ENCODE assay signal across 1 cellular context in the genomic region with DNA sequence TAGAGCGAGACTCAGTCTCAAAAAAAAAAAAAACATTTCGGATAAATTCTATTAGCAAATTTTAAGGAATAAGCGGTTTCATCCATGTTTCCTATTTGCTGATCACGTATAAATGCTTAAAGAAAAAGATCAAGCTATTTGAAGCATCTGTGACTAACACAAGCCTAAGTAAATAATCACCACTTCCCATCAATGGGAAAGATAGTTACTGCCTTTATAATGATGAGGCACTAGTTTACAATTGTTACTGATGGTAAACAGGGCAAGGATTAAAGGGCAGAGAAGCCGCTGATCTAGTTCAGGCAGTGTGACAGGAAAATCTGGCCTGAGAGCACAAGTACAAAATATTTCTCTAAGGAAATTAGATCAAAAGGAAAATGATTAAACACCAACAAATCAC.
TF ChIP-seq lines count a peak whose summit lies in the region.

No MANE protein-coding gene starts in this region.

TF ChIP-seq in HepG2, 621 proteins besides CTCF, POLR2A, EP300 and RAD21 (continues in another document):
- TF ChIP-seq ETV5 (CRISPR knock-in tag; IDR thresholded peaks at IDR 0.05; ENCODE audit: borderline replicate concordance) (peak; percentile 21; the same call in 1 of the 2 replicates), ZNF12 (CRISPR knock-in tag; IDR thresholded peaks at IDR 0.05) (0 out of 2 replicates have a peak, but pooled peaks have one; percentile 42), NFATC3 (CRISPR knock-in tag; IDR thresholded peaks at IDR 0.05) (no peak), MEIS2 (CRISPR knock-in tag; IDR thresholded peaks at IDR 0.05) (no peak), ZNF20 (CRISPR knock-in tag; IDR thresholded peaks at IDR 0.05) (no peak), PITX1 (CRISPR knock-in tag; IDR thresholded peaks at IDR 0.05) (peak; percentile 38; the same call in 1 of the 2 replicates), TCF7 (IDR thresholded peaks at IDR 0.05; ENCODE audit: low read depth) (peak; percentile 77), PPARG (CRISPR knock-in tag; conservative IDR thresholded peaks at IDR 0.05) (peak; percentile 42; the same call in 1 of the 2 replicates), MEIS1 (CRISPR knock-in tag; IDR thresholded peaks at IDR 0.05; ENCODE audit: borderline replicate concordance) (no peak), NCOA2 (CRISPR knock-in tag; IDR thresholded peaks at IDR 0.05) (peak; percentile 47; the same call in 1 of the 2 replicates), MED8 (CRISPR knock-in tag; IDR thresholded peaks at IDR 0.05; ENCODE audit: insufficient replicate concordance) (no peak), ERF (CRISPR knock-in tag; IDR thresholded peaks at IDR 0.05) (no peak), YEATS2 (CRISPR knock-in tag; IDR thresholded peaks at IDR 0.05; ENCODE audit: borderline replicate concordance) (peak; percentile 24; the same call in 1 of the 2 replicates), ASH2L (IDR thresholded peaks at IDR 0.05; ENCODE audit: insufficient read length, low read depth, low read length) (peak; percentile 10), BCL6 (CRISPR knock-in tag; IDR thresholded peaks at IDR 0.05) (peak; percentile 32; the same call in 1 of the 2 replicates), NR2F1 (CRISPR knock-in tag; IDR thresholded peaks at IDR 0.05) (peak in 1 of 2 experiments; percentile 12; a peak in 1 of 4 replicates), MXI1 (IDR thresholded peaks at IDR 0.05; ENCODE audit: borderline replicate concordance, low read depth, low read length) (peak; percentile 24; the same call in 1 of the 3 replicates), ZNF780A (CRISPR knock-in tag; IDR thresholded peaks at IDR 0.05) (0 out of 2 replicates have a peak, but pooled peaks have one; percentile 31), SAP130 (CRISPR knock-in tag; IDR thresholded peaks at IDR 0.05; ENCODE audit: low read depth) (peak; percentile 74), FOSL2 (CRISPR knock-in tag; IDR thresholded peaks at IDR 0.05) (peak; percentile 67), KLF16 (CRISPR knock-in tag; IDR thresholded peaks at IDR 0.05) (0 out of 4 replicates have a peak, but pooled peaks of 1 of the 2 experiments have one; percentile 45), CEBPG (CRISPR knock-in tag; IDR thresholded peaks at IDR 0.05) (0 out of 2 replicates have a peak, but pooled peaks have one; percentile 18), AHR (CRISPR knock-in tag; IDR thresholded peaks at IDR 0.05) (no peak), SOX5 (CRISPR knock-in tag; IDR thresholded peaks at IDR 0.05; ENCODE audit: borderline replicate concordance) (peak; percentile 86), DPF2 (CRISPR knock-in tag; IDR thresholded peaks at IDR 0.05; ENCODE audit: borderline replicate concordance, low read depth) (peak; percentile 67; the same call in 1 of the 2 replicates), MAFF (IDR thresholded peaks at IDR 0.05; ENCODE audit: low read depth, low read length) (peak; percentile 76), CREB1 (IDR thresholded peaks at IDR 0.05) (no peak), CREB1 (CRISPR knock-in tag; IDR thresholded peaks at IDR 0.05) (peak; percentile 53; the same call in 1 of the 2 replicates), IRF2 (CRISPR knock-in tag; IDR thresholded peaks at IDR 0.05) (no peak), ONECUT2 (CRISPR knock-in tag; IDR thresholded peaks at IDR 0.05) (no peak), FOXK1 (CRISPR knock-in tag; IDR thresholded peaks at IDR 0.05; ENCODE audit: borderline replicate concordance, low read depth) (peak; percentile 41; the same call in 1 of the 2 replicates), RCOR2 (CRISPR knock-in tag; IDR thresholded peaks at IDR 0.05) (0 out of 2 replicates have a peak, but pooled peaks have one; percentile 46), ELF3 (CRISPR knock-in tag; IDR thresholded peaks at IDR 0.05) (peak; percentile 55; the same call in 1 of the 2 replicates), FOXA3 (CRISPR knock-in tag; IDR thresholded peaks at IDR 0.05) (peak; percentile 96), DR1 (CRISPR knock-in tag; IDR thresholded peaks at IDR 0.05) (no peak)
- TF ChIP-seq, protein P1, sequence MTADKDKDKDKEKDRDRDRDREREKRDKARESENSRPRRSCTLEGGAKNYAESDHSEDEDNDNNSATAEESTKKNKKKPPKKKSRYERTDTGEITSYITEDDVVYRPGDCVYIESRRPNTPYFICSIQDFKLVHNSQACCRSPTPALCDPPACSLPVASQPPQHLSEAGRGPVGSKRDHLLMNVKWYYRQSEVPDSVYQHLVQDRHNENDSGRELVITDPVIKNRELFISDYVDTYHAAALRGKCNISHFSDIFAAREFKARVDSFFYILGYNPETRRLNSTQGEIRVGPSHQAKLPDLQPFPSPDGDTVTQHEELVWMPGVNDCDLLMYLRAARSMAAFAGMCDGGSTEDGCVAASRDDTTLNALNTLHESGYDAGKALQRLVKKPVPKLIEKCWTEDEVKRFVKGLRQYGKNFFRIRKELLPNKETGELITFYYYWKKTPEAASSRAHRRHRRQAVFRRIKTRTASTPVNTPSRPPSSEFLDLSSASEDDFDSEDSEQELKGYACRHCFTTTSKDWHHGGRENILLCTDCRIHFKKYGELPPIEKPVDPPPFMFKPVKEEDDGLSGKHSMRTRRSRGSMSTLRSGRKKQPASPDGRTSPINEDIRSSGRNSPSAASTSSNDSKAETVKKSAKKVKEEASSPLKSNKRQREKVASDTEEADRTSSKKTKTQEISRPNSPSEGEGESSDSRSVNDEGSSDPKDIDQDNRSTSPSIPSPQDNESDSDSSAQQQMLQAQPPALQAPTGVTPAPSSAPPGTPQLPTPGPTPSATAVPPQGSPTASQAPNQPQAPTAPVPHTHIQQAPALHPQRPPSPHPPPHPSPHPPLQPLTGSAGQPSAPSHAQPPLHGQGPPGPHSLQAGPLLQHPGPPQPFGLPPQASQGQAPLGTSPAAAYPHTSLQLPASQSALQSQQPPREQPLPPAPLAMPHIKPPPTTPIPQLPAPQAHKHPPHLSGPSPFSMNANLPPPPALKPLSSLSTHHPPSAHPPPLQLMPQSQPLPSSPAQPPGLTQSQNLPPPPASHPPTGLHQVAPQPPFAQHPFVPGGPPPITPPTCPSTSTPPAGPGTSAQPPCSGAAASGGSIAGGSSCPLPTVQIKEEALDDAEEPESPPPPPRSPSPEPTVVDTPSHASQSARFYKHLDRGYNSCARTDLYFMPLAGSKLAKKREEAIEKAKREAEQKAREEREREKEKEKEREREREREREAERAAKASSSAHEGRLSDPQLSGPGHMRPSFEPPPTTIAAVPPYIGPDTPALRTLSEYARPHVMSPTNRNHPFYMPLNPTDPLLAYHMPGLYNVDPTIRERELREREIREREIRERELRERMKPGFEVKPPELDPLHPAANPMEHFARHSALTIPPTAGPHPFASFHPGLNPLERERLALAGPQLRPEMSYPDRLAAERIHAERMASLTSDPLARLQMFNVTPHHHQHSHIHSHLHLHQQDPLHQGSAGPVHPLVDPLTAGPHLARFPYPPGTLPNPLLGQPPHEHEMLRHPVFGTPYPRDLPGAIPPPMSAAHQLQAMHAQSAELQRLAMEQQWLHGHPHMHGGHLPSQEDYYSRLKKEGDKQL (CRISPR knock-in tag; IDR thresholded peaks at IDR 0.05; ENCODE audit: low read depth), result peak; percentile 62; the same call in 1 of the 2 replicates
- TF ChIP-seq, protein P2, sequence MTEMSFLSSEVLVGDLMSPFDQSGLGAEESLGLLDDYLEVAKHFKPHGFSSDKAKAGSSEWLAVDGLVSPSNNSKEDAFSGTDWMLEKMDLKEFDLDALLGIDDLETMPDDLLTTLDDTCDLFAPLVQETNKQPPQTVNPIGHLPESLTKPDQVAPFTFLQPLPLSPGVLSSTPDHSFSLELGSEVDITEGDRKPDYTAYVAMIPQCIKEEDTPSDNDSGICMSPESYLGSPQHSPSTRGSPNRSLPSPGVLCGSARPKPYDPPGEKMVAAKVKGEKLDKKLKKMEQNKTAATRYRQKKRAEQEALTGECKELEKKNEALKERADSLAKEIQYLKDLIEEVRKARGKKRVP (CRISPR knock-in tag; IDR thresholded peaks at IDR 0.05), result peak in 1 of 2 experiments; percentile 59; a peak in 1 of 4 replicates
- TF ChIP-seq, protein P3, sequence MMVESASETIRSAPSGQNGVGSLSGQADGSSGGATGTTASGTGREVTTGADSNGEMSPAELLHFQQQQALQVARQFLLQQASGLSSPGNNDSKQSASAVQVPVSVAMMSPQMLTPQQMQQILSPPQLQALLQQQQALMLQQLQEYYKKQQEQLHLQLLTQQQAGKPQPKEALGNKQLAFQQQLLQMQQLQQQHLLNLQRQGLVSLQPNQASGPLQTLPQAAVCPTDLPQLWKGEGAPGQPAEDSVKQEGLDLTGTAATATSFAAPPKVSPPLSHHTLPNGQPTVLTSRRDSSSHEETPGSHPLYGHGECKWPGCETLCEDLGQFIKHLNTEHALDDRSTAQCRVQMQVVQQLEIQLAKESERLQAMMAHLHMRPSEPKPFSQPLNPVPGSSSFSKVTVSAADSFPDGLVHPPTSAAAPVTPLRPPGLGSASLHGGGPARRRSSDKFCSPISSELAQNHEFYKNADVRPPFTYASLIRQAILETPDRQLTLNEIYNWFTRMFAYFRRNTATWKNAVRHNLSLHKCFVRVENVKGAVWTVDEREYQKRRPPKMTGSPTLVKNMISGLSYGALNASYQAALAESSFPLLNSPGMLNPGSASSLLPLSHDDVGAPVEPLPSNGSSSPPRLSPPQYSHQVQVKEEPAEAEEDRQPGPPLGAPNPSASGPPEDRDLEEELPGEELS (CRISPR knock-in tag; IDR thresholded peaks at IDR 0.05), result peak; percentile 97
- TF ChIP-seq, protein P4, sequence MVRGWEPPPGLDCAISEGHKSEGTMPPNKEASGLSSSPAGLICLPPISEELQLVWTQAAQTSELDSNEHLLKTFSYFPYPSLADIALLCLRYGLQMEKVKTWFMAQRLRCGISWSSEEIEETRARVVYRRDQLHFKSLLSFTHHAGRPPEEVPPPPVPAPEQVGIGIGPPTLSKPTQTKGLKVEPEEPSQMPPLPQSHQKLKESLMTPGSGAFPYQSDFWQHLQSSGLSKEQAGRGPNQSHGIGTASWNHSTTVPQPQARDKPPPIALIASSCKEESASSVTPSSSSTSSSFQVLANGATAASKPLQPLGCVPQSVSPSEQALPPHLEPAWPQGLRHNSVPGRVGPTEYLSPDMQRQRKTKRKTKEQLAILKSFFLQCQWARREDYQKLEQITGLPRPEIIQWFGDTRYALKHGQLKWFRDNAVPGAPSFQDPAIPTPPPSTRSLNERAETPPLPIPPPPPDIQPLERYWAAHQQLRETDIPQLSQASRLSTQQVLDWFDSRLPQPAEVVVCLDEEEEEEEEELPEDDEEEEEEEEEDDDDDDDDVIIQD (CRISPR knock-in tag; IDR thresholded peaks at IDR 0.05; ENCODE audit: low read depth), result peak; percentile 42; the same call in 1 of the 2 replicates
- TF ChIP-seq, protein P5, sequence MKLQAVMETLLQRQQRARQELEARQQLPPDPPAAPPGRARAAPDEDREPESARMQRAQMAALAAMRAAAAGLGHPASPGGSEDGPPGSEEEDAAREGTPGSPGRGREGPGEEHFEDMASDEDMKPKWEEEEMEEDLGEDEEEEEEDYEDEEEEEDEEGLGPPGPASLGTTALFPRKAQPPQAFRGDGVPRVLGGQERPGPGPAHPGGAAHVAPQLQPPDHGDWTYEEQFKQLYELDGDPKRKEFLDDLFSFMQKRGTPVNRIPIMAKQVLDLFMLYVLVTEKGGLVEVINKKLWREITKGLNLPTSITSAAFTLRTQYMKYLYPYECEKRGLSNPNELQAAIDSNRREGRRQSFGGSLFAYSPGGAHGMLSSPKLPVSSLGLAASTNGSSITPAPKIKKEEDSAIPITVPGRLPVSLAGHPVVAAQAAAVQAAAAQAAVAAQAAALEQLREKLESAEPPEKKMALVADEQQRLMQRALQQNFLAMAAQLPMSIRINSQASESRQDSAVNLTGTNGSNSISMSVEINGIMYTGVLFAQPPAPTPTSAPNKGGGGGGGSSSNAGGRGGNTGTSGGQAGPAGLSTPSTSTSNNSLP (IDR thresholded peaks at IDR 0.05; ENCODE audit: low read depth, low read length), result peak; percentile 94
- TF ChIP-seq, protein P6, sequence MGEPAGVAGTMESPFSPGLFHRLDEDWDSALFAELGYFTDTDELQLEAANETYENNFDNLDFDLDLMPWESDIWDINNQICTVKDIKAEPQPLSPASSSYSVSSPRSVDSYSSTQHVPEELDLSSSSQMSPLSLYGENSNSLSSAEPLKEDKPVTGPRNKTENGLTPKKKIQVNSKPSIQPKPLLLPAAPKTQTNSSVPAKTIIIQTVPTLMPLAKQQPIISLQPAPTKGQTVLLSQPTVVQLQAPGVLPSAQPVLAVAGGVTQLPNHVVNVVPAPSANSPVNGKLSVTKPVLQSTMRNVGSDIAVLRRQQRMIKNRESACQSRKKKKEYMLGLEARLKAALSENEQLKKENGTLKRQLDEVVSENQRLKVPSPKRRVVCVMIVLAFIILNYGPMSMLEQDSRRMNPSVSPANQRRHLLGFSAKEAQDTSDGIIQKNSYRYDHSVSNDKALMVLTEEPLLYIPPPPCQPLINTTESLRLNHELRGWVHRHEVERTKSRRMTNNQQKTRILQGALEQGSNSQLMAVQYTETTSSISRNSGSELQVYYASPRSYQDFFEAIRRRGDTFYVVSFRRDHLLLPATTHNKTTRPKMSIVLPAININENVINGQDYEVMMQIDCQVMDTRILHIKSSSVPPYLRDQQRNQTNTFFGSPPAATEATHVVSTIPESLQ (CRISPR knock-in tag; conservative IDR thresholded peaks at IDR 0.05), result no peak
- TF ChIP-seq, protein P7, sequence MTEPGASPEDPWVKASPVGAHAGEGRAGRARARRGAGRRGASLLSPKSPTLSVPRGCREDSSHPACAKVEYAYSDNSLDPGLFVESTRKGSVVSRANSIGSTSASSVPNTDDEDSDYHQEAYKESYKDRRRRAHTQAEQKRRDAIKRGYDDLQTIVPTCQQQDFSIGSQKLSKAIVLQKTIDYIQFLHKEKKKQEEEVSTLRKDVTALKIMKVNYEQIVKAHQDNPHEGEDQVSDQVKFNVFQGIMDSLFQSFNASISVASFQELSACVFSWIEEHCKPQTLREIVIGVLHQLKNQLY (CRISPR knock-in tag; IDR thresholded peaks at IDR 0.05), result peak; percentile 15; the same call in 1 of the 2 replicates
- TF ChIP-seq, protein P8, sequence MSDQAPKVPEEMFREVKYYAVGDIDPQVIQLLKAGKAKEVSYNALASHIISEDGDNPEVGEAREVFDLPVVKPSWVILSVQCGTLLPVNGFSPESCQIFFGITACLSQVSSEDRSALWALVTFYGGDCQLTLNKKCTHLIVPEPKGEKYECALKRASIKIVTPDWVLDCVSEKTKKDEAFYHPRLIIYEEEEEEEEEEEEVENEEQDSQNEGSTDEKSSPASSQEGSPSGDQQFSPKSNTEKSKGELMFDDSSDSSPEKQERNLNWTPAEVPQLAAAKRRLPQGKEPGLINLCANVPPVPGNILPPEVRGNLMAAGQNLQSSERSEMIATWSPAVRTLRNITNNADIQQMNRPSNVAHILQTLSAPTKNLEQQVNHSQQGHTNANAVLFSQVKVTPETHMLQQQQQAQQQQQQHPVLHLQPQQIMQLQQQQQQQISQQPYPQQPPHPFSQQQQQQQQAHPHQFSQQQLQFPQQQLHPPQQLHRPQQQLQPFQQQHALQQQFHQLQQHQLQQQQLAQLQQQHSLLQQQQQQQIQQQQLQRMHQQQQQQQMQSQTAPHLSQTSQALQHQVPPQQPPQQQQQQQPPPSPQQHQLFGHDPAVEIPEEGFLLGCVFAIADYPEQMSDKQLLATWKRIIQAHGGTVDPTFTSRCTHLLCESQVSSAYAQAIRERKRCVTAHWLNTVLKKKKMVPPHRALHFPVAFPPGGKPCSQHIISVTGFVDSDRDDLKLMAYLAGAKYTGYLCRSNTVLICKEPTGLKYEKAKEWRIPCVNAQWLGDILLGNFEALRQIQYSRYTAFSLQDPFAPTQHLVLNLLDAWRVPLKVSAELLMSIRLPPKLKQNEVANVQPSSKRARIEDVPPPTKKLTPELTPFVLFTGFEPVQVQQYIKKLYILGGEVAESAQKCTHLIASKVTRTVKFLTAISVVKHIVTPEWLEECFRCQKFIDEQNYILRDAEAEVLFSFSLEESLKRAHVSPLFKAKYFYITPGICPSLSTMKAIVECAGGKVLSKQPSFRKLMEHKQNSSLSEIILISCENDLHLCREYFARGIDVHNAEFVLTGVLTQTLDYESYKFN (CRISPR knock-in tag; conservative IDR thresholded peaks at IDR 0.05), result peak; percentile 89
